1 cellular context compared by ENCODE assay signal in the genomic region with DNA sequence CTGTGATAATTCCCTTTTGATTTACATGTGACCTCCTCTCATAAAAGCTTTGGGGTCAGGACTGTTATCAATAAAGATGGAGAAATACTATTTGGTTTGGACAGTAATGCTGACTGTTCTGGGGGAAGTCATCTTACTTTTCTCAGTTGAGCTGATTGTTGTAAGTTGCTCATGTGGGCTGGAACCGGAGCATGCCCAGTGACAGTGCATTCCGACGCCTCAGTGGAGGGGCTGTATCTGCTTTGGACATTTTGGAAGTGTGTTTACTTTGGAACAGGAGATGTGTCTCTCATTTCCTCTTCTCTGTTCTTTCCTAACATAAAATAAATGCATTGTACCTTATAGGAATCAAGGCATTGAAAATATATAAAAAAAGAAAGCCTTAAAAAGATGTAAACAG.
TF ChIP-seq lines count a peak whose summit lies in the region.

No MANE protein-coding gene starts in this region.

TF ChIP-seq in GM12878, 131 proteins besides CTCF, POLR2A, EP300 and RAD21:
- TF ChIP-seq IKZF2 (IDR thresholded peaks at IDR 0.05): no peak
- no peak for TF ChIP-seq JUNB (IDR thresholded peaks at IDR 0.05)
- TF ChIP-seq, protein P1, sequence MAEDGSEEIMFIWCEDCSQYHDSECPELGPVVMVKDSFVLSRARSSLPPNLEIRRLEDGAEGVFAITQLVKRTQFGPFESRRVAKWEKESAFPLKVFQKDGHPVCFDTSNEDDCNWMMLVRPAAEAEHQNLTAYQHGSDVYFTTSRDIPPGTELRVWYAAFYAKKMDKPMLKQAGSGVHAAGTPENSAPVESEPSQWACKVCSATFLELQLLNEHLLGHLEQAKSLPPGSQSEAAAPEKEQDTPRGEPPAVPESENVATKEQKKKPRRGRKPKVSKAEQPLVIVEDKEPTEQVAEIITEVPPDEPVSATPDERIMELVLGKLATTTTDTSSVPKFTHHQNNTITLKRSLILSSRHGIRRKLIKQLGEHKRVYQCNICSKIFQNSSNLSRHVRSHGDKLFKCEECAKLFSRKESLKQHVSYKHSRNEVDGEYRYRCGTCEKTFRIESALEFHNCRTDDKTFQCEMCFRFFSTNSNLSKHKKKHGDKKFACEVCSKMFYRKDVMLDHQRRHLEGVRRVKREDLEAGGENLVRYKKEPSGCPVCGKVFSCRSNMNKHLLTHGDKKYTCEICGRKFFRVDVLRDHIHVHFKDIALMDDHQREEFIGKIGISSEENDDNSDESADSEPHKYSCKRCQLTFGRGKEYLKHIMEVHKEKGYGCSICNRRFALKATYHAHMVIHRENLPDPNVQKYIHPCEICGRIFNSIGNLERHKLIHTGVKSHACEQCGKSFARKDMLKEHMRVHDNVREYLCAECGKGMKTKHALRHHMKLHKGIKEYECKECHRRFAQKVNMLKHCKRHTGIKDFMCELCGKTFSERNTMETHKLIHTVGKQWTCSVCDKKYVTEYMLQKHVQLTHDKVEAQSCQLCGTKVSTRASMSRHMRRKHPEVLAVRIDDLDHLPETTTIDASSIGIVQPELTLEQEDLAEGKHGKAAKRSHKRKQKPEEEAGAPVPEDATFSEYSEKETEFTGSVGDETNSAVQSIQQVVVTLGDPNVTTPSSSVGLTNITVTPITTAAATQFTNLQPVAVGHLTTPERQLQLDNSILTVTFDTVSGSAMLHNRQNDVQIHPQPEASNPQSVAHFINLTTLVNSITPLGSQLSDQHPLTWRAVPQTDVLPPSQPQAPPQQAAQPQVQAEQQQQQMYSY (CRISPR knock-in tag; IDR thresholded peaks at IDR 0.05): no peak
- TF ChIP-seq, protein P2, sequence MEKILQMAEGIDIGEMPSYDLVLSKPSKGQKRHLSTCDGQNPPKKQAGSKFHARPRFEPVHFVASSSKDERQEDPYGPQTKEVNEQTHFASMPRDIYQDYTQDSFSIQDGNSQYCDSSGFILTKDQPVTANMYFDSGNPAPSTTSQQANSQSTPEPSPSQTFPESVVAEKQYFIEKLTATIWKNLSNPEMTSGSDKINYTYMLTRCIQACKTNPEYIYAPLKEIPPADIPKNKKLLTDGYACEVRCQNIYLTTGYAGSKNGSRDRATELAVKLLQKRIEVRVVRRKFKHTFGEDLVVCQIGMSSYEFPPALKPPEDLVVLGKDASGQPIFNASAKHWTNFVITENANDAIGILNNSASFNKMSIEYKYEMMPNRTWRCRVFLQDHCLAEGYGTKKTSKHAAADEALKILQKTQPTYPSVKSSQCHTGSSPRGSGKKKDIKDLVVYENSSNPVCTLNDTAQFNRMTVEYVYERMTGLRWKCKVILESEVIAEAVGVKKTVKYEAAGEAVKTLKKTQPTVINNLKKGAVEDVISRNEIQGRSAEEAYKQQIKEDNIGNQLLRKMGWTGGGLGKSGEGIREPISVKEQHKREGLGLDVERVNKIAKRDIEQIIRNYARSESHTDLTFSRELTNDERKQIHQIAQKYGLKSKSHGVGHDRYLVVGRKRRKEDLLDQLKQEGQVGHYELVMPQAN (conservative IDR thresholded peaks at IDR 0.05): no peak
- no peak for TF ChIP-seq POLR2AphosphoS5 (IDR thresholded peaks at IDR 0.05; ENCODE audit: low read length)
- no peak for TF ChIP-seq ZNF207 (IDR thresholded peaks at IDR 0.05; ENCODE audit: borderline replicate concordance)
- no peak for TF ChIP-seq KLF5 (IDR thresholded peaks at IDR 0.05; ENCODE audit: partially characterized antibody)
- TF ChIP-seq HDAC2 (IDR thresholded peaks at IDR 0.05): no peak
- no peak for TF ChIP-seq DPF2 (IDR thresholded peaks at IDR 0.05)
- no peak for TF ChIP-seq YY1 (IDR thresholded peaks at IDR 0.05; ENCODE audit: low read depth, low read length)
- no peak for TF ChIP-seq CHD2 (IDR thresholded peaks at IDR 0.05; ENCODE audit: borderline replicate concordance, low read depth, low read length)
- no peak for TF ChIP-seq RAD51 (IDR thresholded peaks at IDR 0.05)
- TF ChIP-seq MAX (IDR thresholded peaks at IDR 0.05; ENCODE audit: low read depth, low read length): no peak
- TF ChIP-seq, protein P3, sequence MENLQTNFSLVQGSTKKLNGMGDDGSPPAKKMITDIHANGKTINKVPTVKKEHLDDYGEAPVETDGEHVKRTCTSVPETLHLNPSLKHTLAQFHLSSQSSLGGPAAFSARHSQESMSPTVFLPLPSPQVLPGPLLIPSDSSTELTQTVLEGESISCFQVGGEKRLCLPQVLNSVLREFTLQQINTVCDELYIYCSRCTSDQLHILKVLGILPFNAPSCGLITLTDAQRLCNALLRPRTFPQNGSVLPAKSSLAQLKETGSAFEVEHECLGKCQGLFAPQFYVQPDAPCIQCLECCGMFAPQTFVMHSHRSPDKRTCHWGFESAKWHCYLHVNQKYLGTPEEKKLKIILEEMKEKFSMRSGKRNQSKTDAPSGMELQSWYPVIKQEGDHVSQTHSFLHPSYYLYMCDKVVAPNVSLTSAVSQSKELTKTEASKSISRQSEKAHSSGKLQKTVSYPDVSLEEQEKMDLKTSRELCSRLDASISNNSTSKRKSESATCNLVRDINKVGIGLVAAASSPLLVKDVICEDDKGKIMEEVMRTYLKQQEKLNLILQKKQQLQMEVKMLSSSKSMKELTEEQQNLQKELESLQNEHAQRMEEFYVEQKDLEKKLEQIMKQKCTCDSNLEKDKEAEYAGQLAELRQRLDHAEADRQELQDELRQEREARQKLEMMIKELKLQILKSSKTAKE (IDR thresholded peaks at IDR 0.05; ENCODE audit: low read depth, poor library complexity, severe bottlenecking): no peak
- TF ChIP-seq, protein P4, sequence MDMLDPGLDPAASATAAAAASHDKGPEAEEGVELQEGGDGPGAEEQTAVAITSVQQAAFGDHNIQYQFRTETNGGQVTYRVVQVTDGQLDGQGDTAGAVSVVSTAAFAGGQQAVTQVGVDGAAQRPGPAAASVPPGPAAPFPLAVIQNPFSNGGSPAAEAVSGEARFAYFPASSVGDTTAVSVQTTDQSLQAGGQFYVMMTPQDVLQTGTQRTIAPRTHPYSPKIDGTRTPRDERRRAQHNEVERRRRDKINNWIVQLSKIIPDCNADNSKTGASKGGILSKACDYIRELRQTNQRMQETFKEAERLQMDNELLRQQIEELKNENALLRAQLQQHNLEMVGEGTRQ (IDR thresholded peaks at IDR 0.05; ENCODE audit: borderline replicate concordance, low read depth, low read length): no peak
- TF ChIP-seq ATF2 (IDR thresholded peaks at IDR 0.05; ENCODE audit: low read length): no peak
- TF ChIP-seq RBBP5 (conservative IDR thresholded peaks at IDR 0.05): no peak
- TF ChIP-seq, protein P5, sequence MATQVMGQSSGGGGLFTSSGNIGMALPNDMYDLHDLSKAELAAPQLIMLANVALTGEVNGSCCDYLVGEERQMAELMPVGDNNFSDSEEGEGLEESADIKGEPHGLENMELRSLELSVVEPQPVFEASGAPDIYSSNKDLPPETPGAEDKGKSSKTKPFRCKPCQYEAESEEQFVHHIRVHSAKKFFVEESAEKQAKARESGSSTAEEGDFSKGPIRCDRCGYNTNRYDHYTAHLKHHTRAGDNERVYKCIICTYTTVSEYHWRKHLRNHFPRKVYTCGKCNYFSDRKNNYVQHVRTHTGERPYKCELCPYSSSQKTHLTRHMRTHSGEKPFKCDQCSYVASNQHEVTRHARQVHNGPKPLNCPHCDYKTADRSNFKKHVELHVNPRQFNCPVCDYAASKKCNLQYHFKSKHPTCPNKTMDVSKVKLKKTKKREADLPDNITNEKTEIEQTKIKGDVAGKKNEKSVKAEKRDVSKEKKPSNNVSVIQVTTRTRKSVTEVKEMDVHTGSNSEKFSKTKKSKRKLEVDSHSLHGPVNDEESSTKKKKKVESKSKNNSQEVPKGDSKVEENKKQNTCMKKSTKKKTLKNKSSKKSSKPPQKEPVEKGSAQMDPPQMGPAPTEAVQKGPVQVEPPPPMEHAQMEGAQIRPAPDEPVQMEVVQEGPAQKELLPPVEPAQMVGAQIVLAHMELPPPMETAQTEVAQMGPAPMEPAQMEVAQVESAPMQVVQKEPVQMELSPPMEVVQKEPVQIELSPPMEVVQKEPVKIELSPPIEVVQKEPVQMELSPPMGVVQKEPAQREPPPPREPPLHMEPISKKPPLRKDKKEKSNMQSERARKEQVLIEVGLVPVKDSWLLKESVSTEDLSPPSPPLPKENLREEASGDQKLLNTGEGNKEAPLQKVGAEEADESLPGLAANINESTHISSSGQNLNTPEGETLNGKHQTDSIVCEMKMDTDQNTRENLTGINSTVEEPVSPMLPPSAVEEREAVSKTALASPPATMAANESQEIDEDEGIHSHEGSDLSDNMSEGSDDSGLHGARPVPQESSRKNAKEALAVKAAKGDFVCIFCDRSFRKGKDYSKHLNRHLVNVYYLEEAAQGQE (IDR thresholded peaks at IDR 0.05; ENCODE audit: low read depth, low read length): no peak
- no peak for TF ChIP-seq IKZF1 (conservative IDR thresholded peaks at IDR 0.05)
